ENCODE assay signal across 8 cellular contexts in the genomic region with DNA sequence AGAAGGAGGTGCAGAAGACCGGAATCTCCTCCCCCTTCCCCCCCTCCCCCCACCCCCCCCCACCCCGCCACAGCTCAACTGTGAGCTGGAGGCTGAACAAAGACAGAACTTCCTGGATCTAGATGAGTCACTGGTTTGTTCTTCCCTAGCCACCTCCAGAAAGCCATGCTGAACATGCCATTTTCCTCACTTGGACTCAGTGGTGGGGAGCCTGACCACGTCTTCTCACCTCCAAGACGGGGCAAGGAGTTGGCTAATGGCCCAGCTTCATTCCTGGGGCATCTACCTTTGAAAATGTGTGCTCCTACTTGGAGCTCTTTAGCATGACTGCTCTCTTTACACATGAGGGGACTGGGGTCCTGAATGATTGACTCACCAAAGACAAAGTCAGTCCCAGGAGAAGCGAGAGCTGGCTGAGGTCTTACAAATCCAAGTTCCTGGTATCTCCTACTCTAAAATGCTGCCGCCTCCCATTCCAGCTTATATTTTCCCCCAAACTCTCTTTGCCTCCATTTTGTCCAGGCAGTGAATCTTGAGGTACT. TPM values are rescaled to one million over a fixed set of nuclear protein-coding genes. Genes with fewer than 3 reads are reported as not detected.
DNase-seq lines count a peak whose midpoint lies in the region.

No MANE protein-coding gene starts in this region.

- H3K27ac Mint-ChIP-seq in CD8-positive, alpha-beta memory T cell = no peak overlapping the region

- no peaks in the 10 kb centered on the region for H3K9me3 ChIP-seq in CD8-positive, alpha-beta memory T cell (ENCODE audit: low read length)

- no peak for DNase-seq in CD8-positive, alpha-beta memory T cell
- DNase-seq in HT1080 (ENCODE audit: low read depth) (peak; percentile 89), UCSD-AML1 (lab: John Stamatoyannopoulos, UW; ENCODE audit: unreplicated experiment) (peak; percentile 39), kidney tubule cell (ENCODE audit: low spot score) (peak; percentile 96), COR-L47 (lab: John Stamatoyannopoulos, UW) (no peak), hippocampal formation (lab: John Stamatoyannopoulos, UW) (no peak), NCI-H82 treated with DMSO at 0.1 percent for 48 hours (lab: John Stamatoyannopoulos, UW; ENCODE audit: unreplicated experiment) (no peak), posterior vena cava (ENCODE audit: low spot score) (no peak)

- peaks cover 0 to 2% (median 0%) of the 10 kb centered on the region in 5 donors for H3K9me3 Mint-ChIP-seq in CD8-positive, alpha-beta memory T cell

- H3K27ac ChIP-seq in CD8-positive, alpha-beta memory T cell (ENCODE audit: low read depth, low read length) = peak overlapping the region; percentile 54

- intact Hi-C loops in posterior vena cava (cut with DNase I) = no loop called here

- H3K4me3 ChIP-seq in CD8-positive, alpha-beta memory T cell (ENCODE audit: low read length) = no peak overlapping the region

- CTCF ChIA-PET in CD8-positive, alpha-beta memory T cell (lab: Charles Lee) = no interaction called here

- peaks cover 0 to 1% (median 0%) of the 10 kb centered on the region in 3 donors for H3K4me1 Mint-ChIP-seq in CD8-positive, alpha-beta memory T cell

- no peaks in the 10 kb centered on the region for H3K4me1 ChIP-seq in CD8-positive, alpha-beta memory T cell (ENCODE audit: insufficient read depth, low read length)

- H3K27me3 Mint-ChIP-seq in CD8-positive, alpha-beta memory T cell = peaks cover 4 to 41% of the 10 kb centered on the region in 2 donors

- no peaks in the 10 kb centered on the region for H3K36me3 Mint-ChIP-seq in CD8-positive, alpha-beta memory T cell

- H3K36me3 ChIP-seq in CD8-positive, alpha-beta memory T cell (ENCODE audit: insufficient read depth, low read length) = no peaks in the 10 kb centered on the region

- H3K27me3 ChIP-seq in CD8-positive, alpha-beta memory T cell (ENCODE audit: insufficient read depth, low read length, poor library complexity, severe bottlenecking) = no peaks in the 10 kb centered on the region

- peak overlapping the region in 1 of 7 donors; percentile 32 for H3K4me3 Mint-ChIP-seq in CD8-positive, alpha-beta memory T cell

- POLR2A ChIA-PET in CD8-positive, alpha-beta memory T cell (lab: Charles Lee) = interaction anchor here (0.5 kb wide), 1 partner anchor 74 kb away, joined by 3 read pairs; no protein-coding TSS in a partner anchor

RNA-seq across cellular contexts. Expression of gene FZD5, which starts 22.6 kb away (rescaled TPM):
- total RNA-seq in CD8-positive, alpha-beta memory T cell = 1 to 10 TPM; 1.1 to 1.2 TPM
- polyA plus RNA-seq in CD8-positive, alpha-beta memory T cell = 0.06 TPM
- total RNA-seq in HT1080 (2014; rRNA removed; shearing (Covaris generic)) = 4.1 and 4.3 TPM in 2 replicates
- 1.6 and 1.8 TPM in 2 replicates for polyA plus RNA-seq in HT1080 (2015; cell fraction: cytosol; rRNA removed)
- 1.4 and 2.0 TPM in 2 replicates for polyA plus RNA-seq in HT1080 (2015; cell fraction: nucleus; rRNA removed)
- total RNA-seq in posterior vena cava = 1 to 10 TPM; 3.4 to 3.7 TPM

Comparison
In these comparisons a context has a peak if more than half of its experiments do, and no peak if none do; other contexts are left out.
1. DNase-seq: peak in HT1080 (single experiment), UCSD-AML1 (single experiment) and kidney tubule cell (single experiment); none in CD8-positive, alpha-beta memory T cell (0 of 5), COR-L47 (single experiment), hippocampal formation (0 of 2), NCI-H82 treated with DMSO at 0.1 percent for 48 hours (single experiment) and posterior vena cava (single experiment).